ENCODE assay signal across 18 cellular contexts in genomic region chr15:41955807-41956525, GRCh38. TPM values are rescaled to one million over a fixed set of nuclear protein-coding genes. Genes with fewer than 3 reads are reported as not detected.
DNase-seq lines count a peak whose midpoint lies in the region; ATAC-seq and TF ChIP-seq lines count a peak whose summit lies in the region.
"Had no signal": no experiment of that assay in that cellular context is flagged by ENCODE, and none has a peak within 500 bp of the region (broad histone marks: within the 10 kb centered on the region; RNA-seq: fewer than 3 reads in every experiment).

No MANE protein-coding gene starts in this region.

- peaks cover 8% of the 10 kb centered on the region for H3K36me3 ChIP-seq in GM23338 (ENCODE audit: insufficient read depth)
- H3K36me3 ChIP-seq: colonic mucosa had no signal

- H3K27me3 ChIP-seq in GM23338 (ENCODE audit: insufficient read depth): no peaks in the 10 kb centered on the region
- H3K27me3 ChIP-seq: colonic mucosa, SJSA1 had no signal

- H3K27me3 Mint-ChIP-seq in GM23338 (ENCODE audit: insufficient read depth, low read depth, poor library complexity): peaks cover 13% of the 10 kb centered on the region
- no peaks in the 10 kb centered on the region for H3K27me3 Mint-ChIP-seq in mesothelial cell of epicardium (ENCODE audit: low read depth)
- no peaks in the 10 kb centered on the region for H3K27me3 Mint-ChIP-seq in glutamatergic neuron (ENCODE audit: unreplicated experiment)
- H3K27me3 Mint-ChIP-seq: activated naive CD8-positive, alpha-beta T cell treated with anti-CD3 and anti-CD28 coated beads for 36 hours; stimulated activated naive B cell treated with anti-CD40 and anti-IgM and Interleukin-4, amounts not matched to agents 10 μg/mL and 1 μg/mL and 100 μg/mL, for 72 hours had no signal

- H3K4me2 ChIP-seq in GM23338: no peak overlapping the region

- H3K9me3 Mint-ChIP-seq in GM23338: no peaks in the 10 kb centered on the region
- no peaks in the 10 kb centered on the region for H3K9me3 Mint-ChIP-seq in mesothelial cell of epicardium
- peaks cover 4% of the 10 kb centered on the region for H3K9me3 Mint-ChIP-seq in glutamatergic neuron (ENCODE audit: unreplicated experiment)
- H3K9me3 Mint-ChIP-seq: activated naive CD8-positive, alpha-beta T cell treated with anti-CD3 and anti-CD28 coated beads for 36 hours; stimulated activated naive B cell treated with anti-CD40 and anti-IgM and Interleukin-4, amounts not matched to agents 10 μg/mL and 1 μg/mL and 100 μg/mL, for 72 hours had no signal

- no peaks in the 10 kb centered on the region for H3K9me2 ChIP-seq in GM23338 (ENCODE audit: insufficient read depth)

- H4K20me1 ChIP-seq in GM23338 (replicated peaks; ENCODE audit: insufficient read depth): peaks cover 24% of the 10 kb centered on the region

- H3F3A ChIP-seq in GM23338 (replicated peaks; ENCODE audit: low read depth): no peaks in the 10 kb centered on the region

- H3K4me3 ChIP-seq in GM23338 (no peak overlapping the region), coronary artery (no peak overlapping the region)
- H3K4me3 ChIP-seq: colonic mucosa, SJSA1 had no signal

- peak; percentile 67 for DNase-seq in GM23338 (ENCODE audit: low spot score)
- no peak for DNase-seq in coronary artery (ENCODE audit: low spot score)
- peak; percentile 81 for DNase-seq in islet precursor cell
- DNase-seq in renal cortical epithelial cell (ENCODE audit: low read depth): peak; percentile 52
- no peak for DNase-seq in mesothelial cell of epicardium (ENCODE audit: low spot score in 2 of 2, unreplicated experiment in 2 of 2)
- DNase-seq in glutamatergic neuron: no peak
- no peak for DNase-seq in DMS79 treated with DMSO at 0.1 percent for 48 hours (lab: John Stamatoyannopoulos, UW)
- no peak for DNase-seq in medulla oblongata (ENCODE audit: extremely low spot score)
- DNase-seq: activated CD8-positive, alpha-beta memory T cell treated with anti-CD3 and anti-CD28 coated beads, Interleukin-2, amount 50 U/mL, for 4 hours; activated naive CD8-positive, alpha-beta T cell treated with anti-CD3 and anti-CD28 coated beads for 36 hours; colonic mucosa; GF-D8; left colon; NCI-H1436 treated with DMSO at 0.1 percent for 48 hours; NCI-H526 treated with DMSO at 0.1 percent for 48 hours; stimulated activated naive B cell treated with anti-CD40 and anti-IgM and Interleukin-4, amounts not matched to agents 10 μg/mL and 1 μg/mL and 100 μg/mL, for 72 hours had no signal

- peaks cover 62% of the 10 kb centered on the region for H3K79me2 ChIP-seq in GM23338 (replicated peaks; ENCODE audit: insufficient read depth)

- H3K27ac ChIP-seq in GM23338 (ENCODE audit: low read depth) (no peak overlapping the region), coronary artery (peak overlapping the region; percentile 2 to 7)
- H3K27ac ChIP-seq: C4-2B, SJSA1 had no signal

- TF ChIP-seq CTCF in GM23338 (conservative IDR thresholded peaks at IDR 0.05; ENCODE audit: low read depth in 2 of 2): peak in 1 of 2 experiments; percentile 31; a peak in 3 of 4 replicates
- no peak for TF ChIP-seq CTCF in coronary artery (IDR thresholded peaks at IDR 0.05)
- no peak for TF ChIP-seq CTCF in mesothelial cell of epicardium (IDR thresholded peaks at IDR 0.05; ENCODE audit: unreplicated experiment)
- no peak for TF ChIP-seq CTCF in glutamatergic neuron (IDR thresholded peaks at IDR 0.05; ENCODE audit: partially characterized antibody, unreplicated experiment)

- peaks cover 5% of the 10 kb centered on the region for H3K4me1 ChIP-seq in GM23338 (ENCODE audit: insufficient read depth)
- H3K4me1 ChIP-seq: colonic mucosa had no signal

- ATAC-seq in GM23338: peak; percentile 94
- ATAC-seq: left colon; stimulated activated naive B cell treated with anti-CD40 and anti-IgM and Interleukin-4, amounts not matched to agents 10 μg/mL and 1 μg/mL and 100 μg/mL, for 72 hours had no signal

- H3K4me3 Mint-ChIP-seq in GM23338 (no peak overlapping the region), mesothelial cell of epicardium (no peak overlapping the region), glutamatergic neuron (ENCODE audit: unreplicated experiment) (no peak overlapping the region)
- H3K4me3 Mint-ChIP-seq: activated naive CD8-positive, alpha-beta T cell treated with anti-CD3 and anti-CD28 coated beads for 36 hours; stimulated activated naive B cell treated with anti-CD40 and anti-IgM and Interleukin-4, amounts not matched to agents 10 μg/mL and 1 μg/mL and 100 μg/mL, for 72 hours had no signal

- H3K4me1 Mint-ChIP-seq in GM23338 (peaks cover 13% of the 10 kb centered on the region; the same call in 2 of the 3 replicates), mesothelial cell of epicardium (peaks cover 28% of the 10 kb centered on the region), glutamatergic neuron (ENCODE audit: low read depth, unreplicated experiment) (peaks cover 6% of the 10 kb centered on the region)

- H3K27ac Mint-ChIP-seq in GM23338: 0 out of 2 replicates have a peak overlapping the region, but pooled peaks have one; percentile 48
- no peak overlapping the region for H3K27ac Mint-ChIP-seq in mesothelial cell of epicardium
- H3K27ac Mint-ChIP-seq in glutamatergic neuron (ENCODE audit: unreplicated experiment): no peak overlapping the region
- H3K27ac Mint-ChIP-seq: activated naive CD8-positive, alpha-beta T cell treated with anti-CD3 and anti-CD28 coated beads for 36 hours had no signal

- H2AFZ ChIP-seq in GM23338: no peak overlapping the region

- H3K36me3 Mint-ChIP-seq in GM23338 (ENCODE audit: low read depth): peaks cover 23% of the 10 kb centered on the region
- H3K36me3 Mint-ChIP-seq in mesothelial cell of epicardium: peaks cover 7% of the 10 kb centered on the region
- H3K36me3 Mint-ChIP-seq in glutamatergic neuron (ENCODE audit: unreplicated experiment): peaks cover under 1% of the 10 kb centered on the region

TF ChIP-seq in GM23338, 12 proteins besides CTCF, POLR2A, EP300 and RAD21 (continues in another document):
- TF ChIP-seq STAT1 (IDR thresholded peaks at IDR 0.05; ENCODE audit: unreplicated experiment) (no peak), ZNF331 (CRISPR knock-in tag; IDR thresholded peaks at IDR 0.05; ENCODE audit: low read depth) (no peak), JUNB (IDR thresholded peaks at IDR 0.05; ENCODE audit: unreplicated experiment) (no peak), POLR2AphosphoS5 (IDR thresholded peaks at IDR 0.05; ENCODE audit: low read depth) (no peak), EZH2phosphoT487 (IDR thresholded peaks at IDR 0.05; ENCODE audit: unreplicated experiment) (no peak), REST (IDR thresholded peaks at IDR 0.05; ENCODE audit: unreplicated experiment) (no peak), NANOG (IDR thresholded peaks at IDR 0.05; ENCODE audit: borderline replicate concordance) (no peak), ETS1 (IDR thresholded peaks at IDR 0.05) (no peak), EZH2 (IDR thresholded peaks at IDR 0.05; ENCODE audit: low read depth, unreplicated experiment) (no peak)

RNA-seq across cellular contexts. Expression of gene EHD4, which starts 16.4 kb away (rescaled TPM):
- total RNA-seq in GM23338 (2014; rRNA removed; shearing (Covaris generic)): 30.6 and 31.0 TPM in 2 replicates
- polyA plus RNA-seq in GM23338 (2016; fragmentation: Nextera tagmentation; extraction: Ambion mirVana): 11.2 and 13.0 TPM in 2 replicates
- total RNA-seq in renal cortical epithelial cell: 55.9 and 57.1 TPM in 2 replicates
- 14.5 to 16.1 TPM (median 15.8 TPM) in 3 replicates for total RNA-seq in mesothelial cell of epicardium
- 4.0 TPM for total RNA-seq in glutamatergic neuron (ENCODE audit: unreplicated experiment)

Comparison
In these comparisons a context has a peak if more than half of its experiments do, and no peak if none do; other contexts are left out.
1. DNase-seq: peak in GM23338 (single experiment), islet precursor cell (single experiment) and renal cortical epithelial cell (single experiment); none in coronary artery (single experiment), mesothelial cell of epicardium (0 of 2), glutamatergic neuron (single experiment), DMS79 treated with DMSO at 0.1 percent for 48 hours (single experiment) and medulla oblongata (single experiment).